28 cellular contexts compared by ENCODE assay signal in the genomic region with DNA sequence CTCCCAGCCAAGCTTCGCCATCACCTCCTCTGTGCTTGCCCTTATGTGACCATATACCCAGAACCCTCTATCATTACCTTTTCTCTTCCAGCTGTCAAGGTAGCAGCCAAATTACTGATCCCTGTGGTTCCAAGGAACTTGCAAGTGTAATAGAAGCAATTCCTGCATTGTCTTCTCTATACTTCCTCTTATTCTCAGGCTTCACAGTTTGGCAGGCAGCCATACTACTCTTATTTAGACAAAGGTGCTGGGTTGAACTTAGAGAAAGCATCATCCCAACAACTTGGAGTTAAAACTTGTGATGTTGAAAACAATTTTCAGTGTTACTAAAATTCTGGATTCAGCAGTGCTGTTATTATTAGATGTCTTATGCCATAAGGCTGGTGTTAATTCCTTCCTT.
DNase-seq lines count a peak whose midpoint lies in the region; ATAC-seq and TF ChIP-seq lines count a peak whose summit lies in the region.
"Had no signal": no experiment of that assay in that cellular context is flagged by ENCODE, and none has a peak within 500 bp of the region (broad histone marks: within the 10 kb centered on the region; RNA-seq: fewer than 3 reads in every experiment).

No MANE protein-coding gene starts in this region.

- no peak for TF ChIP-seq POLR2A in transverse colon (IDR thresholded peaks at IDR 0.05)

- WGBS in transverse colon (ENCODE audit: low coverage in 1 of 2), 2 donors: 63% methylated on average over 1 of the region's 1 CpG

- H3K9me3 Mint-ChIP-seq in stimulated activated naive CD8-positive, alpha-beta T cell treated with anti-CD3 and anti-CD28 coated beads, Interleukin-15, amount 100 ng/mL, for 72 hours: no peaks in the 10 kb centered on the region
- H3K9me3 Mint-ChIP-seq: activated CD8-positive, alpha-beta T cell treated with anti-CD3 and anti-CD28 coated beads for 36 hours; activated naive CD4-positive, alpha-beta T cell treated with anti-CD3 and anti-CD28 coated beads, Interleukin-2, amount 50 U/mL, for 72 hours; activated T-helper 2 cell treated with anti-CD3 and anti-CD28 coated beads, Interferon-gamma antibody, Interleukin-2, Interleukin-4, amounts not matched to agents 10 μg/mL and 5 μg/mL and 100 μg/mL, durations not matched to agents 14 hours and 24 hours and 36 hours; dendritic cell treated with granulocyte-macrophage colony-stimulating factor and Interleukin-4, amounts not matched to agents 40 ng/mL and 50 ng/mL, for 4 days; naive thymus-derived CD4-positive, alpha-beta T cell had no signal

- intact Hi-C loops in colonic mucosa (cut with DNase I): loop anchor here (10.0 kb wide), 1 partner anchor 110 kb away; a partner anchor contains a TSS
- intact Hi-C loops in transverse colon (cut with DNase I; ENCODE audit: low total_unique reads): no loop called here

- in situ Hi-C loops in transverse colon (cut with MboI; ENCODE audit: low pct_ligation_motif_present in 1 of 4, low pct_unique_long_range_greater_than_20kb in 1 of 4, low sequenced_read_pairs in 3 of 4): no loop called here
- in situ Hi-C loops in HAP-1 (cut with MboI; ENCODE audit: low sequenced_read_pairs): no loop called here

- H3K27ac Mint-ChIP-seq in stimulated activated naive CD8-positive, alpha-beta T cell treated with anti-CD3 and anti-CD28 coated beads, Interleukin-15, amount 100 ng/mL, for 72 hours: no peak overlapping the region
- H3K27ac Mint-ChIP-seq: activated CD8-positive, alpha-beta T cell treated with anti-CD3 and anti-CD28 coated beads for 36 hours; activated naive CD4-positive, alpha-beta T cell treated with anti-CD3 and anti-CD28 coated beads, Interleukin-2, amount 50 U/mL, for 72 hours; activated T-helper 2 cell treated with anti-CD3 and anti-CD28 coated beads, Interferon-gamma antibody, Interleukin-2, Interleukin-4, amounts not matched to agents 10 μg/mL and 5 μg/mL and 100 μg/mL, durations not matched to agents 14 hours and 24 hours and 36 hours; dendritic cell treated with granulocyte-macrophage colony-stimulating factor and Interleukin-4, amounts not matched to agents 40 ng/mL and 50 ng/mL, for 4 days; naive thymus-derived CD4-positive, alpha-beta T cell had no signal

- no peak overlapping the region for H3K4me3 Mint-ChIP-seq in stimulated activated naive CD8-positive, alpha-beta T cell treated with anti-CD3 and anti-CD28 coated beads, Interleukin-15, amount 100 ng/mL, for 72 hours
- H3K4me3 Mint-ChIP-seq: activated CD8-positive, alpha-beta T cell treated with anti-CD3 and anti-CD28 coated beads for 36 hours; dendritic cell treated with granulocyte-macrophage colony-stimulating factor and Interleukin-4, amounts not matched to agents 40 ng/mL and 50 ng/mL, for 4 days; naive thymus-derived CD4-positive, alpha-beta T cell had no signal

- DNase-seq in SKM-1 treated with dmso at 0.1 percent for 144 hours (lab: John Stamatoyannopoulos, UW; ENCODE audit: unreplicated experiment): peak; percentile 10
- no peak for DNase-seq in SKM-1 (lab: John Stamatoyannopoulos, UW; ENCODE audit: unreplicated experiment)
- DNase-seq in OCI-M1 (lab: John Stamatoyannopoulos, UW): peak; percentile 39
- peak; percentile 71 for DNase-seq in colonic mucosa
- peak; percentile 39 for DNase-seq in transverse colon
- no peak for DNase-seq in stimulated activated CD4-positive, alpha-beta T cell treated with anti-CD3 and anti-CD28 coated beads, Interleukin-1b, Interleukin-23, amount 100 ng/mL, for 48 hours
- DNase-seq in HAP-1 (ENCODE audit: low spot score in 2 of 2): no peak
- no peak for DNase-seq in stimulated activated naive CD8-positive, alpha-beta T cell treated with anti-CD3 and anti-CD28 coated beads, Interleukin-15, amount 100 ng/mL, for 72 hours
- DNase-seq: activated CD8-positive, alpha-beta T cell treated with anti-CD3 and anti-CD28 coated beads for 36 hours; anterior cingulate cortex; DMS153; GM23248; hippocampal formation; left lung; naive thymus-derived CD4-positive, alpha-beta T cell; NCI-H2029; NCI-H82; occipital lobe; Right ventricle myocardium superior; stomach; T1000; trophoblast cell had no signal

- H3K9me3 ChIP-seq in colonic mucosa (no peaks in the 10 kb centered on the region), transverse colon (no peaks in the 10 kb centered on the region), HAP-1 (no peaks in the 10 kb centered on the region)
- H3K9me3 ChIP-seq: gastroesophageal sphincter, left lung, stomach had no signal

- H3K4me1 ChIP-seq in colonic mucosa: no peaks in the 10 kb centered on the region
- H3K4me1 ChIP-seq in transverse colon: peaks cover 0 to 76% (median 33%) of the 10 kb centered on the region in 4 donors
- H3K4me1 ChIP-seq in HAP-1: peaks cover 22% of the 10 kb centered on the region
- H3K4me1 ChIP-seq: gastroesophageal sphincter, left lung had no signal

- no peak overlapping the region for H3K9ac ChIP-seq in colonic mucosa (ENCODE audit: low read depth in 2 of 2, low read length in 2 of 2)
- H3K9ac ChIP-seq: GM23248 had no signal

- no peak for TF ChIP-seq CTCF in colonic mucosa (IDR thresholded peaks at IDR 0.05)
- TF ChIP-seq CTCF in transverse colon (IDR thresholded peaks at IDR 0.05): no peak

- TF ChIP-seq EP300 in transverse colon (IDR thresholded peaks at IDR 0.05; ENCODE audit: low read depth): no peak

- H3K27me3 ChIP-seq in colonic mucosa: no peaks in the 10 kb centered on the region
- no peaks in the 10 kb centered on the region for H3K27me3 ChIP-seq in transverse colon
- H3K27me3 ChIP-seq in HAP-1 (ENCODE audit: low read depth): no peaks in the 10 kb centered on the region
- H3K27me3 ChIP-seq: cardiac muscle cell, gastroesophageal sphincter, left lung, stomach had no signal

- no peak for ATAC-seq in stimulated activated naive CD8-positive, alpha-beta T cell treated with anti-CD3 and anti-CD28 coated beads, Interleukin-15, amount 100 ng/mL, for 72 hours
- ATAC-seq: activated CD8-positive, alpha-beta T cell treated with anti-CD3 and anti-CD28 coated beads for 36 hours; activated naive CD4-positive, alpha-beta T cell treated with anti-CD3 and anti-CD28 coated beads, Interleukin-2, amount 50 U/mL, for 72 hours; gastroesophageal sphincter; HepG2; left lung; naive thymus-derived CD4-positive, alpha-beta T cell had no signal

- H3K27ac ChIP-seq in colonic mucosa (peak overlapping the region; percentile 50), transverse colon (peak overlapping the region; percentile 32 to 78 (median 52))
- H3K27ac ChIP-seq: cardiac muscle cell, gastroesophageal sphincter, GM23248, left lung had no signal

- H3K36me3 ChIP-seq in colonic mucosa (no peaks in the 10 kb centered on the region), transverse colon (no peaks in the 10 kb centered on the region), HAP-1 (replicated peaks) (peaks cover 15% of the 10 kb centered on the region)

- H3K4me1 Mint-ChIP-seq in stimulated activated naive CD8-positive, alpha-beta T cell treated with anti-CD3 and anti-CD28 coated beads, Interleukin-15, amount 100 ng/mL, for 72 hours: peaks cover 26% of the 10 kb centered on the region

- H3K4me3 ChIP-seq in colonic mucosa (no peak overlapping the region), transverse colon (no peak overlapping the region), HAP-1 (no peak overlapping the region)
- H3K4me3 ChIP-seq: cardiac muscle cell, gastroesophageal sphincter, GM23248, left lung, stomach had no signal

- no peaks in the 10 kb centered on the region for H3K27me3 Mint-ChIP-seq in stimulated activated naive CD8-positive, alpha-beta T cell treated with anti-CD3 and anti-CD28 coated beads, Interleukin-15, amount 100 ng/mL, for 72 hours
- H3K27me3 Mint-ChIP-seq: activated CD8-positive, alpha-beta T cell treated with anti-CD3 and anti-CD28 coated beads for 36 hours; dendritic cell treated with granulocyte-macrophage colony-stimulating factor and Interleukin-4, amounts not matched to agents 40 ng/mL and 50 ng/mL, for 4 days; naive thymus-derived CD4-positive, alpha-beta T cell had no signal

Comparison
In these comparisons a context has a peak if more than half of its experiments do, and no peak if none do; other contexts are left out.
1. DNase-seq: peak in SKM-1 treated with dmso at 0.1 percent for 144 hours (single experiment), OCI-M1 (single experiment), colonic mucosa (single experiment) and transverse colon (single experiment); none in SKM-1 (single experiment), stimulated activated CD4-positive, alpha-beta T cell treated with anti-CD3 and anti-CD28 coated beads, Interleukin-1b, Interleukin-23, amount 100 ng/mL, for 48 hours (single experiment), HAP-1 (0 of 2) and stimulated activated naive CD8-positive, alpha-beta T cell treated with anti-CD3 and anti-CD28 coated beads, Interleukin-15, amount 100 ng/mL, for 72 hours (0 of 2).